11 cellular contexts compared by ENCODE assay signal in the genomic region with DNA sequence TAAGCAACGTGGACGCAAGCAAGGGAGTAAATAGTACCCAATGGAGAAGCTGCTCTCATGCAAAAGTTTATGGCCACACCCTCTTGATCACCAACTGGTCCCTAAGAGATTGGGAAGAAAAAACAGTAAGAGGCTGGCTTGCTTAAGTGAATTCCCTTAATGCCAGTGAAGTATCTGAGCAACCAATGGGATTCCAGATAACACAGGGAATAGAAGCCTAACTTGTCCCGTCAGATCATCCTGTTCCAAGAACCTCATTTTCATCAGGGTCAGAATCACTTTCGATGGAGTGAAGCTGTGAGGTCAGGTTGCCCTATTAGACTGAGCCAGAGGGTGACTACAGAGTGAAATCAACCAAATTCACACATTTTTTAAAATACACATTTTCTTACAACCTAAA.
A peak's percentile ranks its signal among the peaks of the same experiment; 100 is the strongest.
DNase-seq lines count a peak whose midpoint lies in the region; ATAC-seq and TF ChIP-seq lines count a peak whose summit lies in the region.
"Had no signal": no experiment of that assay in that cellular context is flagged by ENCODE, and none has a peak within 500 bp of the region (broad histone marks: within the 10 kb centered on the region; RNA-seq: fewer than 3 reads in every experiment).

No MANE protein-coding gene starts in this region.

- no peaks in the 10 kb centered on the region for H3K36me3 ChIP-seq in psoas muscle (ENCODE audit: insufficient read depth in 1 of 2, low read depth in 1 of 2)
- no peaks in the 10 kb centered on the region for H3K36me3 ChIP-seq in mesendoderm (ENCODE audit: control insufficient read depth, insufficient read depth, low read length)

- no peak overlapping the region for H3K4me3 ChIP-seq in fibroblast of pulmonary artery (replicated peaks; ENCODE audit: low read depth, low read length)
- H3K4me3 ChIP-seq in psoas muscle: no peak overlapping the region
- H3K4me3 ChIP-seq in mesendoderm (ENCODE audit: low read length): no peak overlapping the region

- TF ChIP-seq CTCF in fibroblast of pulmonary artery (IDR thresholded peaks at IDR 0.05; ENCODE audit: low read length, missing control alignments) (no peak), psoas muscle (IDR thresholded peaks at IDR 0.05) (no peak)

- H3K27ac ChIP-seq in psoas muscle (peak overlapping the region; percentile 12), mesendoderm (ENCODE audit: low read depth, low read length) (no peak overlapping the region)
- H3K27ac ChIP-seq: KMS-11 had no signal

- WGBS in psoas muscle, 3 donors: 63 to 77% (median 70%) methylated on average over 4 of the region's 4 CpGs
- no CpG with 5 or more reads among the region's 4 CpGs for WGBS in mesendoderm (ENCODE audit: extremely low coverage, insufficient coverage, low lambda C conversion rate)

- H3K36me3 Mint-ChIP-seq in T-cell: no peaks in the 10 kb centered on the region
- no peaks in the 10 kb centered on the region for H3K36me3 Mint-ChIP-seq in effector memory CD8-positive, alpha-beta T cell (ENCODE audit: insufficient read depth)

- no peak overlapping the region for H3K4me2 ChIP-seq in mesendoderm (ENCODE audit: low read length)
- H3K4me2 ChIP-seq: KMS-11 had no signal

- H4K8ac ChIP-seq in mesendoderm (ENCODE audit: low read depth, low read length): no peak overlapping the region

- ATAC-seq in T-cell (replicated peaks in 1 of 4) (no peak), psoas muscle (no peak), GM19463 (IDR thresholded peaks at IDR 0.05; ENCODE audit: unreplicated experiment) (no peak)
- no peak for ATAC-seq in effector memory CD8-positive, alpha-beta T cell (replicated peaks)

- no peaks in the 10 kb centered on the region for H3K9me3 Mint-ChIP-seq in T-cell
- H3K9me3 Mint-ChIP-seq in effector memory CD8-positive, alpha-beta T cell: no peaks in the 10 kb centered on the region

- H3K4me1 ChIP-seq in psoas muscle (peaks cover 10% of the 10 kb centered on the region), mesendoderm (ENCODE audit: control insufficient read depth, low read depth, low read length) (no peaks in the 10 kb centered on the region)

- peak overlapping the region; percentile 2 to 44 for H3K27ac Mint-ChIP-seq in T-cell
- H3K27ac Mint-ChIP-seq in effector memory CD8-positive, alpha-beta T cell: no peak overlapping the region

- in situ Hi-C loops in ACHN (cut with HindIII; ENCODE audit: low pct_ligation_motif_present, low pct_unique_long_range_greater_than_20kb, low sequenced_read_pairs): no loop called here

- intact Hi-C loops in psoas muscle (cut with DNase I): no loop called here

- H3K9ac ChIP-seq in mesendoderm (ENCODE audit: low read length): no peak overlapping the region
- H3K9ac ChIP-seq: KMS-11 had no signal

- H3K27me3 ChIP-seq in psoas muscle (ENCODE audit: insufficient read depth in 3 of 3, low read length in 2 of 3) (no peaks in the 10 kb centered on the region), mesendoderm (ENCODE audit: insufficient read depth, low read length, poor library complexity) (no peaks in the 10 kb centered on the region)

- H3K56ac ChIP-seq in mesendoderm (ENCODE audit: low read length): no peak overlapping the region

- CTCF ChIA-PET in T-cell (lab: Charles Lee): interaction anchor here (0.6 to 1.7 kb wide), 2 partner anchors 11 to 151 kb away, joined by 4 to 5 read pairs; no protein-coding TSS in a partner anchor

- H3K4ac ChIP-seq in mesendoderm (ENCODE audit: low read depth, low read length): no peak overlapping the region

- POLR2A ChIA-PET in T-cell (lab: Charles Lee): interaction anchor here in 1 of 2 donors (0.6 kb wide), 1 partner anchor 271 kb away, joined by 3 read pairs; no protein-coding TSS in a partner anchor

- H3K79me1 ChIP-seq in mesendoderm (ENCODE audit: low read length): no peaks in the 10 kb centered on the region

- H3K23ac ChIP-seq in mesendoderm (ENCODE audit: low read length): no peak overlapping the region

- H4K5ac ChIP-seq in mesendoderm (ENCODE audit: low read length): no peak overlapping the region

- H3K18ac ChIP-seq in mesendoderm (ENCODE audit: low read length): no peak overlapping the region

- no peaks in the 10 kb centered on the region for H3K27me3 Mint-ChIP-seq in T-cell
- no peaks in the 10 kb centered on the region for H3K27me3 Mint-ChIP-seq in effector memory CD8-positive, alpha-beta T cell
- H3K27me3 Mint-ChIP-seq: activated naive CD8-positive, alpha-beta T cell had no signal

- no peak overlapping the region for H2BK15ac ChIP-seq in mesendoderm (replicated peaks; ENCODE audit: low read depth)

- peaks cover 32 to 52% (median 42%) of the 10 kb centered on the region in 3 donors for H3K4me1 Mint-ChIP-seq in T-cell
- peaks cover 17 to 18% of the 10 kb centered on the region in 2 donors for H3K4me1 Mint-ChIP-seq in effector memory CD8-positive, alpha-beta T cell (ENCODE audit: low read depth in 2 of 2)

- no peaks in the 10 kb centered on the region for H3K79me2 ChIP-seq in mesendoderm (ENCODE audit: control insufficient read depth, insufficient read depth, low read length)

- H2BK5ac ChIP-seq in mesendoderm (ENCODE audit: low read length): no peak overlapping the region

- H2AK5ac ChIP-seq in mesendoderm (ENCODE audit: low read length): no peak overlapping the region

- DNase-seq in ACHN (peak; percentile 9), T-cell (no peak), fibroblast of pulmonary artery (ENCODE audit: low read depth) (peak; percentile 73), psoas muscle (no peak), cortex of kidney (lab: John Stamatoyannopoulos, UW) (no peak), mesendoderm (no peak)
- no peak for DNase-seq in effector memory CD8-positive, alpha-beta T cell
- DNase-seq: NCI-H2029 treated with DMSO at 0.1 percent for 48 hours had no signal

- H2BK120ac ChIP-seq in mesendoderm (ENCODE audit: low read depth, low read length): no peak overlapping the region

- no peak overlapping the region for H3K4me3 Mint-ChIP-seq in T-cell
- no peak overlapping the region for H3K4me3 Mint-ChIP-seq in effector memory CD8-positive, alpha-beta T cell
- H3K4me3 Mint-ChIP-seq: activated naive CD8-positive, alpha-beta T cell had no signal

- no peaks in the 10 kb centered on the region for H3K9me3 ChIP-seq in psoas muscle

Comparison
In these comparisons a context has a peak if more than half of its experiments do, and no peak if none do; other contexts are left out.
1. DNase-seq: peak in ACHN (single experiment) and fibroblast of pulmonary artery (single experiment); none in T-cell (0 of 34), psoas muscle (0 of 2), effector memory CD8-positive, alpha-beta T cell (0 of 3), cortex of kidney (single experiment) and mesendoderm (single experiment).
2. H3K27ac Mint-ChIP-seq: peak in T-cell (2 of 2); none in effector memory CD8-positive, alpha-beta T cell (0 of 2).